25 cellular contexts compared by ENCODE assay signal in genomic region chr21:42868196-42868595, GRCh38. TPM values are rescaled to one million over a fixed set of nuclear protein-coding genes. Genes with fewer than 3 reads are reported as not detected.
"Had no signal": no experiment of that assay in that cellular context is flagged by ENCODE, and none has a peak within 500 bp of the region (broad histone marks: within the 10 kb centered on the region; RNA-seq: fewer than 3 reads in every experiment).

No MANE protein-coding gene starts in this region.

- DNase-seq: cortex of kidney; dorsolateral prefrontal cortex; effector CD8-positive, alpha-beta T cell; gastrocnemius medialis; heart right ventricle; hypothalamus; islet precursor cell; left cardiac atrium; left ventricle myocardium inferior; lower lobe of right lung; midbrain; psoas muscle; retina; sigmoid colon; stimulated activated CD4-positive, alpha-beta T cell treated with anti-CD3 and anti-CD28 coated beads, Interleukin-2, amount 100 ng/mL, for 24 hours; stimulated activated CD4-positive, alpha-beta T cell treated with anti-CD3 and anti-CD28 coated beads, Interleukin-4, amount 100 ng/mL, for 4 hours; stimulated activated naive B cell treated with anti-CD40 and anti-IgM and Interleukin-4, amounts not matched to agents 10 μg/mL and 1 μg/mL and 100 μg/mL, for 72 hours; trophoblast cell had no signal

- H3K4me1 ChIP-seq: gastrocnemius medialis, lower lobe of right lung, psoas muscle, sigmoid colon had no signal

- ATAC-seq: gastrocnemius medialis; heart right ventricle; left cardiac atrium; lower lobe of right lung; natural killer cell treated with Interleukin-12 subunit alpha and Interleukin-12 subunit beta and Interleukin-15 and Interleukin-18, amount 100 ng/mL, for 72 hours; psoas muscle; stimulated activated naive B cell treated with anti-CD40 and anti-IgM and Interleukin-4, amounts not matched to agents 10 μg/mL and 1 μg/mL and 100 μg/mL, for 72 hours had no signal

- H3K27me3 ChIP-seq: dorsolateral prefrontal cortex, esophagus muscularis mucosa, gastrocnemius medialis, heart right ventricle, sigmoid colon had no signal

- H3K4me3 ChIP-seq: dorsolateral prefrontal cortex, esophagus muscularis mucosa, gastrocnemius medialis, heart right ventricle, left ventricle myocardium inferior, lower lobe of right lung, psoas muscle, sigmoid colon, skin epidermis had no signal

- H3K4me3 Mint-ChIP-seq: memory B cell; natural killer cell treated with Interleukin-12 subunit alpha and Interleukin-12 subunit beta and Interleukin-15 and Interleukin-18, amount 100 ng/mL, for 72 hours; stimulated activated naive B cell treated with anti-CD40 and anti-IgM and Interleukin-4, amounts not matched to agents 10 μg/mL and 1 μg/mL and 100 μg/mL, for 72 hours had no signal

- H3K27ac ChIP-seq: dorsolateral prefrontal cortex, esophagus muscularis mucosa, gastrocnemius medialis, heart right ventricle, left ventricle myocardium inferior, lower lobe of right lung, psoas muscle, sigmoid colon, skin epidermis had no signal

- H3K27me3 Mint-ChIP-seq: memory B cell; natural killer cell treated with Interleukin-12 subunit alpha and Interleukin-12 subunit beta and Interleukin-15 and Interleukin-18, amount 100 ng/mL, for 72 hours; stimulated activated naive B cell treated with anti-CD40 and anti-IgM and Interleukin-4, amounts not matched to agents 10 μg/mL and 1 μg/mL and 100 μg/mL, for 72 hours had no signal

- H3K9me3 Mint-ChIP-seq: memory B cell; natural killer cell treated with Interleukin-12 subunit alpha and Interleukin-12 subunit beta and Interleukin-15 and Interleukin-18, amount 100 ng/mL, for 72 hours; stimulated activated naive B cell treated with anti-CD40 and anti-IgM and Interleukin-4, amounts not matched to agents 10 μg/mL and 1 μg/mL and 100 μg/mL, for 72 hours had no signal

- H3K27ac Mint-ChIP-seq: memory B cell; natural killer cell treated with Interleukin-12 subunit alpha and Interleukin-12 subunit beta and Interleukin-15 and Interleukin-18, amount 100 ng/mL, for 72 hours; stimulated activated naive B cell treated with anti-CD40 and anti-IgM and Interleukin-4, amounts not matched to agents 10 μg/mL and 1 μg/mL and 100 μg/mL, for 72 hours had no signal

- H3K9me3 ChIP-seq: esophagus muscularis mucosa, gastrocnemius medialis, heart right ventricle, left ventricle myocardium inferior, lower lobe of right lung, psoas muscle, sigmoid colon had no signal

RNA-seq across cellular contexts. Expression of gene ERVH48-1, which starts 57.2 kb away (rescaled TPM):
- total RNA-seq: dorsolateral prefrontal cortex; esophagus muscularis mucosa; fibroblast of villous mesenchyme; gastrocnemius medialis; left cardiac atrium; left ventricle myocardium inferior; lower lobe of right lung; natural killer cell treated with Interleukin-12 subunit alpha and Interleukin-12 subunit beta and Interleukin-15 and Interleukin-18, amount 100 ng/mL, for 72 hours; omental fat pad; psoas muscle; sigmoid colon; urinary bladder had no signal
- polyA plus RNA-seq: urinary bladder had no signal
